Comparison of ENCODE assay signal across 1 cellular context in the genomic region with DNA sequence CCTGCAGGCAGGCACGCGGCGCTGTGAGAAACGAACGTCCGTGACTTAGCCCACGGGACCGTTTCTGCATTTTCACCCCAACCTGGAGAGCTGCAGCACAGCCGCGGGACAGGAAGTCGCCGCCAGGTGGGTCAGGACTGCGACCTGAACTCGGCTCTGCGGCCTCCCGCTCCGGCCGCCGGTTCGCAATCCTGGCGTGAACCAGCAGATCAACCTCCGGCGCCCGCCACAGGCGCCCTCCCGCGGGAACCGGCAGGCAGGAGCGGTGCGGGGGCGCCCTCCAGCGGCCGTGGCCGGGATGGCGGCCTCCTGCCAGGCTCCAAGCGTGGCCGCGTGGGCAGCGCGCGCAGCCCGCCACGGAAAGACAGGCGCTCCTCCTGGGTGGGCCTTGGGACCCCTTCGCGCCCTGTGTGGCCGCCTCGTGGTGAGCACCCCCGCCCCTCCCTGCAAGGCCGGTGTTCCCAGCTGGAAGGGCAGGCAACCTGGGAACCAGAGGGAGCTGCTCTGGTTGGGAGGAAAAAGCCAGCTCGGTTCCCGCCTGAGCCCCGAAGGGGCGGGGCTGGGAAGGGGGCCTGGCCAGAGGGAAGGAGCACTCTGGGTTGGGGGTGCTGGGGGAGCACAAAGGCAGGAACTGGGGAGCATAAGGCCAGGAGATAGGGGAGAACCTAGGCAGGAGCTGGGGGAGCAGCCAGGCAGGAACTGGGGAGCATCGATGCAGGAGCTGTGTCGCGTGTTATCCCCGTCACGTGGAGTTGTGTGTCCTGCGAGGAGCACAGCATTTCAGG.
TF ChIP-seq lines count a peak whose summit lies in the region.

No MANE protein-coding gene starts in this region.

TF ChIP-seq in HepG2, 621 proteins besides CTCF, POLR2A, EP300 and RAD21 (continued from another document and continues in another):
- TF ChIP-seq ZNF670 (CRISPR knock-in tag; IDR thresholded peaks at IDR 0.05; ENCODE audit: borderline replicate concordance) (peak; percentile 52; the same call in 1 of the 2 replicates), ARID2 (CRISPR knock-in tag; IDR thresholded peaks at IDR 0.05; ENCODE audit: borderline replicate concordance) (no peak), ZFP82 (CRISPR knock-in tag; IDR thresholded peaks at IDR 0.05; ENCODE audit: borderline replicate concordance) (peak; percentile 80; the same call in 1 of the 2 replicates), ZNF629 (CRISPR knock-in tag; conservative IDR thresholded peaks at IDR 0.05) (peak; percentile 35; the same call in 1 of the 2 replicates), ZNF138 (CRISPR knock-in tag; IDR thresholded peaks at IDR 0.05; ENCODE audit: low read depth) (no peak), IKZF4 (CRISPR knock-in tag; IDR thresholded peaks at IDR 0.05; ENCODE audit: borderline replicate concordance, low read depth, not compliant biosample characterization) (peak; percentile 53), ZNF777 (CRISPR knock-in tag; IDR thresholded peaks at IDR 0.05) (peak; percentile 80), ZNF282 (IDR thresholded peaks at IDR 0.05; ENCODE audit: partially characterized antibody) (no peak), PLSCR1 (CRISPR knock-in tag; IDR thresholded peaks at IDR 0.05; ENCODE audit: borderline replicate concordance) (no peak), HOMEZ (CRISPR knock-in tag; IDR thresholded peaks at IDR 0.05; ENCODE audit: low read depth) (no peak), ZSCAN22 (CRISPR knock-in tag; IDR thresholded peaks at IDR 0.05) (peak; percentile 39; the same call in 1 of the 2 replicates), ZNF441 (CRISPR knock-in tag; IDR thresholded peaks at IDR 0.05; ENCODE audit: borderline replicate concordance) (peak; percentile 36; the same call in 1 of the 2 replicates), UBTF (CRISPR knock-in tag; IDR thresholded peaks at IDR 0.05) (peak; percentile 63), ZNF552 (CRISPR knock-in tag; IDR thresholded peaks at IDR 0.05; ENCODE audit: borderline replicate concordance) (0 out of 2 replicates have a peak, but pooled peaks have one; percentile 43), ZNF225 (CRISPR knock-in tag; IDR thresholded peaks at IDR 0.05) (peak; percentile 80; the same call in 1 of the 2 replicates), GATAD2A (CRISPR knock-in tag; IDR thresholded peaks at IDR 0.05) (peak; percentile 31; the same call in 1 of the 2 replicates), ZNF558 (CRISPR knock-in tag; IDR thresholded peaks at IDR 0.05; ENCODE audit: borderline replicate concordance) (no peak; the same call in 1 of the 2 replicates), SP4 (CRISPR knock-in tag; IDR thresholded peaks at IDR 0.05) (peak; percentile 76), MTF2 (CRISPR knock-in tag; IDR thresholded peaks at IDR 0.05; ENCODE audit: borderline replicate concordance) (peak; percentile 98), ZNF34 (CRISPR knock-in tag; IDR thresholded peaks at IDR 0.05; ENCODE audit: borderline replicate concordance) (peak; percentile 65; the same call in 1 of the 2 replicates), ZNF432 (CRISPR knock-in tag; IDR thresholded peaks at IDR 0.05; ENCODE audit: borderline replicate concordance) (no peak), MLLT10 (CRISPR knock-in tag; IDR thresholded peaks at IDR 0.05) (no peak), ZNF274 (CRISPR knock-in tag; IDR thresholded peaks at IDR 0.05) (peak; percentile 88; the same call in 1 of the 2 replicates), RFX5 (IDR thresholded peaks at IDR 0.05; ENCODE audit: low read depth, low read length) (no peak), CBX1 (IDR thresholded peaks at IDR 0.05; ENCODE audit: low read depth) (peak; percentile 59), ZNF740 (CRISPR knock-in tag; IDR thresholded peaks at IDR 0.05) (no peak), MAX (IDR thresholded peaks at IDR 0.05) (peak; percentile 90), TBX2 (CRISPR knock-in tag; IDR thresholded peaks at IDR 0.05; ENCODE audit: borderline replicate concordance) (no peak; the same call in 1 of the 2 replicates), HNF4G (IDR thresholded peaks at IDR 0.05; ENCODE audit: borderline replicate concordance, low read depth, low read length) (peak; percentile 24; the same call in 1 of the 2 replicates), HNF4G (CRISPR knock-in tag; IDR thresholded peaks at IDR 0.05; ENCODE audit: borderline replicate concordance, low read depth) (no peak; the same call in 1 of the 2 replicates), ZNF547 (CRISPR knock-in tag; IDR thresholded peaks at IDR 0.05) (peak; percentile 95), THAP11 (CRISPR knock-in tag; IDR thresholded peaks at IDR 0.05) (peak; percentile 74)
- TF ChIP-seq, protein P1, sequence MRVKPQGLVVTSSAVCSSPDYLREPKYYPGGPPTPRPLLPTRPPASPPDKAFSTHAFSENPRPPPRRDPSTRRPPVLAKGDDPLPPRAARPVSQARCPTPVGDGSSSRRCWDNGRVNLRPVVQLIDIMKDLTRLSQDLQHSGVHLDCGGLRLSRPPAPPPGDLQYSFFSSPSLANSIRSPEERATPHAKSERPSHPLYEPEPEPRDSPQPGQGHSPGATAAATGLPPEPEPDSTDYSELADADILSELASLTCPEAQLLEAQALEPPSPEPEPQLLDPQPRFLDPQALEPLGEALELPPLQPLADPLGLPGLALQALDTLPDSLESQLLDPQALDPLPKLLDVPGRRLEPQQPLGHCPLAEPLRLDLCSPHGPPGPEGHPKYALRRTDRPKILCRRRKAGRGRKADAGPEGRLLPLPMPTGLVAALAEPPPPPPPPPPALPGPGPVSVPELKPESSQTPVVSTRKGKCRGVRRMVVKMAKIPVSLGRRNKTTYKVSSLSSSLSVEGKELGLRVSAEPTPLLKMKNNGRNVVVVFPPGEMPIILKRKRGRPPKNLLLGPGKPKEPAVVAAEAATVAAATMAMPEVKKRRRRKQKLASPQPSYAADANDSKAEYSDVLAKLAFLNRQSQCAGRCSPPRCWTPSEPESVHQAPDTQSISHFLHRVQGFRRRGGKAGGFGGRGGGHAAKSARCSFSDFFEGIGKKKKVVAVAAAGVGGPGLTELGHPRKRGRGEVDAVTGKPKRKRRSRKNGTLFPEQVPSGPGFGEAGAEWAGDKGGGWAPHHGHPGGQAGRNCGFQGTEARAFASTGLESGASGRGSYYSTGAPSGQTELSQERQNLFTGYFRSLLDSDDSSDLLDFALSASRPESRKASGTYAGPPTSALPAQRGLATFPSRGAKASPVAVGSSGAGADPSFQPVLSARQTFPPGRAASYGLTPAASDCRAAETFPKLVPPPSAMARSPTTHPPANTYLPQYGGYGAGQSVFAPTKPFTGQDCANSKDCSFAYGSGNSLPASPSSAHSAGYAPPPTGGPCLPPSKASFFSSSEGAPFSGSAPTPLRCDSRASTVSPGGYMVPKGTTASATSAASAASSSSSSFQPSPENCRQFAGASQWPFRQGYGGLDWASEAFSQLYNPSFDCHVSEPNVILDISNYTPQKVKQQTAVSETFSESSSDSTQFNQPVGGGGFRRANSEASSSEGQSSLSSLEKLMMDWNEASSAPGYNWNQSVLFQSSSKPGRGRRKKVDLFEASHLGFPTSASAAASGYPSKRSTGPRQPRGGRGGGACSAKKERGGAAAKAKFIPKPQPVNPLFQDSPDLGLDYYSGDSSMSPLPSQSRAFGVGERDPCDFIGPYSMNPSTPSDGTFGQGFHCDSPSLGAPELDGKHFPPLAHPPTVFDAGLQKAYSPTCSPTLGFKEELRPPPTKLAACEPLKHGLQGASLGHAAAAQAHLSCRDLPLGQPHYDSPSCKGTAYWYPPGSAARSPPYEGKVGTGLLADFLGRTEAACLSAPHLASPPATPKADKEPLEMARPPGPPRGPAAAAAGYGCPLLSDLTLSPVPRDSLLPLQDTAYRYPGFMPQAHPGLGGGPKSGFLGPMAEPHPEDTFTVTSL (CRISPR knock-in tag; IDR thresholded peaks at IDR 0.05; ENCODE audit: borderline replicate concordance) = no peak
- TF ChIP-seq, protein P2, sequence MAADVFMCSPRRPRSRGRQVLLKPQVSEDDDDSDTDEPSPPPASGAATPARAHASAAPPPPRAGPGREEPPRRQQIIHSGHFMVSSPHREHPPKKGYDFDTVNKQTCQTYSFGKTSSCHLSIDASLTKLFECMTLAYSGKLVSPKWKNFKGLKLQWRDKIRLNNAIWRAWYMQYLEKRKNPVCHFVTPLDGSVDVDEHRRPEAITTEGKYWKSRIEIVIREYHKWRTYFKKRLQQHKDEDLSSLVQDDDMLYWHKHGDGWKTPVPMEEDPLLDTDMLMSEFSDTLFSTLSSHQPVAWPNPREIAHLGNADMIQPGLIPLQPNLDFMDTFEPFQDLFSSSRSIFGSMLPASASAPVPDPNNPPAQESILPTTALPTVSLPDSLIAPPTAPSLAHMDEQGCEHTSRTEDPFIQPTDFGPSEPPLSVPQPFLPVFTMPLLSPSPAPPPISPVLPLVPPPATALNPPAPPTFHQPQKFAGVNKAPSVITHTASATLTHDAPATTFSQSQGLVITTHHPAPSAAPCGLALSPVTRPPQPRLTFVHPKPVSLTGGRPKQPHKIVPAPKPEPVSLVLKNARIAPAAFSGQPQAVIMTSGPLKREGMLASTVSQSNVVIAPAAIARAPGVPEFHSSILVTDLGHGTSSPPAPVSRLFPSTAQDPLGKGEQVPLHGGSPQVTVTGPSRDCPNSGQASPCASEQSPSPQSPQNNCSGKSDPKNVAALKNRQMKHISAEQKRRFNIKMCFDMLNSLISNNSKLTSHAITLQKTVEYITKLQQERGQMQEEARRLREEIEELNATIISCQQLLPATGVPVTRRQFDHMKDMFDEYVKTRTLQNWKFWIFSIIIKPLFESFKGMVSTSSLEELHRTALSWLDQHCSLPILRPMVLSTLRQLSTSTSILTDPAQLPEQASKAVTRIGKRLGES (CRISPR knock-in tag; IDR thresholded peaks at IDR 0.05; ENCODE audit: borderline replicate concordance) = peak; percentile 43; the same call in 1 of the 2 replicates
- TF ChIP-seq, protein P3, sequence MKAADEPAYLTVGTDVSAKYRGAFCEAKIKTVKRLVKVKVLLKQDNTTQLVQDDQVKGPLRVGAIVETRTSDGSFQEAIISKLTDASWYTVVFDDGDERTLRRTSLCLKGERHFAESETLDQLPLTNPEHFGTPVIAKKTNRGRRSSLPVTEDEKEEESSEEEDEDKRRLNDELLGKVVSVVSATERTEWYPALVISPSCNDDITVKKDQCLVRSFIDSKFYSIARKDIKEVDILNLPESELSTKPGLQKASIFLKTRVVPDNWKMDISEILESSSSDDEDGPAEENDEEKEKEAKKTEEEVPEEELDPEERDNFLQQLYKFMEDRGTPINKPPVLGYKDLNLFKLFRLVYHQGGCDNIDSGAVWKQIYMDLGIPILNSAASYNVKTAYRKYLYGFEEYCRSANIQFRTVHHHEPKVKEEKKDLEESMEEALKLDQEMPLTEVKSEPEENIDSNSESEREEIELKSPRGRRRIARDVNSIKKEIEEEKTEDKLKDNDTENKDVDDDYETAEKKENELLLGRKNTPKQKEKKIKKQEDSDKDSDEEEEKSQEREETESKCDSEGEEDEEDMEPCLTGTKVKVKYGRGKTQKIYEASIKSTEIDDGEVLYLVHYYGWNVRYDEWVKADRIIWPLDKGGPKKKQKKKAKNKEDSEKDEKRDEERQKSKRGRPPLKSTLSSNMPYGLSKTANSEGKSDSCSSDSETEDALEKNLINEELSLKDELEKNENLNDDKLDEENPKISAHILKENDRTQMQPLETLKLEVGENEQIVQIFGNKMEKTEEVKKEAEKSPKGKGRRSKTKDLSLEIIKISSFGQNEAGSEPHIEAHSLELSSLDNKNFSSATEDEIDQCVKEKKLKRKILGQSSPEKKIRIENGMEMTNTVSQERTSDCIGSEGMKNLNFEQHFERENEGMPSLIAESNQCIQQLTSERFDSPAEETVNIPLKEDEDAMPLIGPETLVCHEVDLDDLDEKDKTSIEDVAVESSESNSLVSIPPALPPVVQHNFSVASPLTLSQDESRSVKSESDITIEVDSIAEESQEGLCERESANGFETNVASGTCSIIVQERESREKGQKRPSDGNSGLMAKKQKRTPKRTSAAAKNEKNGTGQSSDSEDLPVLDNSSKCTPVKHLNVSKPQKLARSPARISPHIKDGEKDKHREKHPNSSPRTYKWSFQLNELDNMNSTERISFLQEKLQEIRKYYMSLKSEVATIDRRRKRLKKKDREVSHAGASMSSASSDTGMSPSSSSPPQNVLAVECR (CRISPR knock-in tag; IDR thresholded peaks at IDR 0.05; ENCODE audit: borderline replicate concordance) = peak; percentile 84
- TF ChIP-seq, protein P4, sequence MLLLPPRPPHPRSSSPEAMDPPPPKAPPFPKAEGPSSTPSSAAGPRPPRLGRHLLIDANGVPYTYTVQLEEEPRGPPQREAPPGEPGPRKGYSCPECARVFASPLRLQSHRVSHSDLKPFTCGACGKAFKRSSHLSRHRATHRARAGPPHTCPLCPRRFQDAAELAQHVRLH (CRISPR knock-in tag; IDR thresholded peaks at IDR 0.05; ENCODE audit: borderline replicate concordance, low read depth) = peak; percentile 76; the same call in 1 of the 2 replicates
